Comparison of ENCODE assay signal across 8 cellular contexts in genomic region chr17:60421273-60422161, GRCh38. TPM values are rescaled to one million over a fixed set of nuclear protein-coding genes. Genes with fewer than 3 reads are reported as not detected.
DNase-seq lines count a peak whose midpoint lies in the region; ATAC-seq lines count a peak whose summit lies in the region.

No MANE protein-coding gene starts in this region.

- H3K9me3 Mint-ChIP-seq in CD4-positive, CD25-positive, alpha-beta regulatory T cell, result peaks cover 0 to 2% (median 0%) of the 10 kb centered on the region in 7 donors
- H3K9me3 Mint-ChIP-seq in T-cell, result no peaks in the 10 kb centered on the region

- no peaks in the 10 kb centered on the region for H3K9me3 ChIP-seq in CD4-positive, CD25-positive, alpha-beta regulatory T cell (ENCODE audit: control insufficient read depth in 2 of 2, low read length in 2 of 2)
- H3K9me3 ChIP-seq in right cardiac atrium (ENCODE audit: control insufficient read depth, low read length), result no peaks in the 10 kb centered on the region

- peak; percentile 51 to 79 (median 69) for DNase-seq in CD4-positive, CD25-positive, alpha-beta regulatory T cell
- peak; percentile 66 for DNase-seq in HK-2 (ENCODE audit: unreplicated experiment)
- DNase-seq in T-cell, result peak; percentile 42 to 77 (median 65)
- peak; percentile 25 for DNase-seq in amniotic epithelial cell (ENCODE audit: low read depth)
- peak; percentile 77 to 91 (median 87) for DNase-seq in right cardiac atrium
- peak; percentile 11 for DNase-seq in pulmonary artery endothelial cell (ENCODE audit: low read depth, low spot score)

- H3K27me3 ChIP-seq in CD4-positive, CD25-positive, alpha-beta regulatory T cell (ENCODE audit: control insufficient read depth, insufficient read depth, low read length), result no peaks in the 10 kb centered on the region
- no peaks in the 10 kb centered on the region for H3K27me3 ChIP-seq in right cardiac atrium (ENCODE audit: control insufficient read depth, insufficient read depth)

- WGBS in right cardiac atrium, result 2% methylated on average over 66 of the region's 66 CpGs
- WGBS in urinary bladder, result 2% methylated on average over 66 of the region's 66 CpGs

- peaks cover 10% of the 10 kb centered on the region for H3K4me1 ChIP-seq in CD4-positive, CD25-positive, alpha-beta regulatory T cell (ENCODE audit: control insufficient read depth, insufficient read depth, low read length, poor library complexity, severe bottlenecking)
- H3K4me1 ChIP-seq in right cardiac atrium (ENCODE audit: control insufficient read depth, insufficient read depth, low read length), result no peaks in the 10 kb centered on the region
- no peaks in the 10 kb centered on the region for H3K4me1 ChIP-seq in urinary bladder (ENCODE audit: insufficient read depth)

- POLR2A ChIA-PET in T-cell (lab: Charles Lee), result interaction anchor here (0.6 kb wide), 3 partner anchors 25 to 718 kb away, joined by 3 read pairs; no protein-coding TSS in a partner anchor

- peak overlapping the region; percentile 22 to 89 (median 75) for H3K4me3 Mint-ChIP-seq in CD4-positive, CD25-positive, alpha-beta regulatory T cell
- peak overlapping the region; percentile 72 to 78 (median 75) for H3K4me3 Mint-ChIP-seq in T-cell

- intact Hi-C loops in right cardiac atrium (cut with DNase I), result no loop called here

- H3K4me1 Mint-ChIP-seq in CD4-positive, CD25-positive, alpha-beta regulatory T cell, result peaks cover 0 to 9% (median 3%) of the 10 kb centered on the region in 4 donors
- H3K4me1 Mint-ChIP-seq in T-cell, result peaks cover 5 to 7% (median 7%) of the 10 kb centered on the region in 3 donors

- H3K36me3 Mint-ChIP-seq in CD4-positive, CD25-positive, alpha-beta regulatory T cell, result no peaks in the 10 kb centered on the region
- H3K36me3 Mint-ChIP-seq in T-cell, result no peaks in the 10 kb centered on the region

- H3K36me3 ChIP-seq in CD4-positive, CD25-positive, alpha-beta regulatory T cell (ENCODE audit: control insufficient read depth, insufficient read depth, low read length), result no peaks in the 10 kb centered on the region
- H3K36me3 ChIP-seq in urinary bladder (ENCODE audit: insufficient read depth), result no peaks in the 10 kb centered on the region

- peak; percentile 94 to 96 for ATAC-seq in CD4-positive, CD25-positive, alpha-beta regulatory T cell (ENCODE audit: low read depth in 2 of 2)
- ATAC-seq in GM19438 (IDR thresholded peaks at IDR 0.05; ENCODE audit: low read depth, unreplicated experiment) (peak; percentile 87), T-cell (replicated peaks in 1 of 4) (peak; percentile 93 to 97 (median 96)), right cardiac atrium (peak; percentile 96 to 98)

- H3K27ac ChIP-seq in CD4-positive, CD25-positive, alpha-beta regulatory T cell (ENCODE audit: insufficient read depth, low read length, poor library complexity, severe bottlenecking), result no peak overlapping the region
- H3K27ac ChIP-seq in right cardiac atrium (ENCODE audit: low read length), result no peak overlapping the region
- H3K27ac ChIP-seq in urinary bladder (ENCODE audit: low read depth), result no peak overlapping the region

- no peaks in the 10 kb centered on the region for H3K27me3 Mint-ChIP-seq in CD4-positive, CD25-positive, alpha-beta regulatory T cell
- no peaks in the 10 kb centered on the region for H3K27me3 Mint-ChIP-seq in T-cell

- CTCF ChIA-PET in T-cell (lab: Charles Lee), result interaction anchor here in 1 of 2 donors (0.6 kb wide), 1 partner anchor 22 kb away, joined by 5 read pairs; no protein-coding TSS in a partner anchor

- H3K27ac Mint-ChIP-seq in CD4-positive, CD25-positive, alpha-beta regulatory T cell, result peak overlapping the region in 2 of 3 donors; percentile 63 to 93
- H3K27ac Mint-ChIP-seq in T-cell, result peak overlapping the region; percentile 52 to 66

- peak overlapping the region; percentile 4 for H3K4me3 ChIP-seq in CD4-positive, CD25-positive, alpha-beta regulatory T cell (ENCODE audit: low read depth, low read length)
- H3K4me3 ChIP-seq in right cardiac atrium (ENCODE audit: low read length) (peak overlapping the region; percentile 31), urinary bladder (ENCODE audit: low read depth, low read length) (peak overlapping the region; percentile 42)

RNA-seq across cellular contexts. Expression of gene CHCT1, which starts 0.8 kb away (rescaled TPM):
- total RNA-seq in CD4-positive, CD25-positive, alpha-beta regulatory T cell, result not detected
- not detected for polyA plus RNA-seq in CD4-positive, CD25-positive, alpha-beta regulatory T cell
- total RNA-seq in T-cell, result not detected
- total RNA-seq in right cardiac atrium, result not detected
- polyA plus RNA-seq in right cardiac atrium, result not detected
- total RNA-seq in pulmonary artery endothelial cell, result 0.07 and 0.11 TPM in 2 replicates
- total RNA-seq in urinary bladder, result not detected
- polyA plus RNA-seq in urinary bladder, result 0.09 TPM

RNA-seq across cellular contexts. Expression of gene USP32, which starts 29.6 kb away (rescaled TPM):
- 47.0 TPM for total RNA-seq in CD4-positive, CD25-positive, alpha-beta regulatory T cell
- 1 to 10 TPM; 6.1 to 9.2 (median 7.1) TPM for polyA plus RNA-seq in CD4-positive, CD25-positive, alpha-beta regulatory T cell
- 10 to 100 TPM; 30.0 to 34.5 (median 31.4) TPM for total RNA-seq in T-cell
- 10 to 100 TPM; 32.6 to 43.2 (median 36.9) TPM for total RNA-seq in right cardiac atrium
- polyA plus RNA-seq in right cardiac atrium, result 13.3 TPM
- 41.6 and 59.7 TPM in 2 replicates for total RNA-seq in pulmonary artery endothelial cell
- 63.7 TPM for total RNA-seq in urinary bladder
- 18.2 TPM for polyA plus RNA-seq in urinary bladder

Comparison
In these comparisons a context has a peak if more than half of its experiments do, and no peak if none do; other contexts are left out.
1. DNase-seq: peak in every context shown above with its lines; median percentile 87 in right cardiac atrium; 69 in CD4-positive, CD25-positive, alpha-beta regulatory T cell; 66 in HK-2; 65 in T-cell; 25 in amniotic epithelial cell; 11 in pulmonary artery endothelial cell.